ENCODE assay signal across 14 cellular contexts in genomic region chr4:72375050-72375736, GRCh38.
DNase-seq lines count a peak whose midpoint lies in the region; ATAC-seq and TF ChIP-seq lines count a peak whose summit lies in the region.
"Had no signal": no experiment of that assay in that cellular context is flagged by ENCODE, and none has a peak within 500 bp of the region (broad histone marks: within the 10 kb centered on the region; RNA-seq: fewer than 3 reads in every experiment).

No MANE protein-coding gene starts in this region.

- CTCF ChIA-PET in WTC11 (lab: Charles Lee): no interaction called here
- CTCF ChIA-PET in CD4-positive, alpha-beta T cell (lab: Charles Lee): no interaction called here

- no peak for TF ChIP-seq CTCF in WTC11 (IDR thresholded peaks at IDR 0.05)
- no peak for TF ChIP-seq CTCF in fibroblast of the aortic adventitia (IDR thresholded peaks at IDR 0.05; ENCODE audit: insufficient read depth, low read length)
- TF ChIP-seq CTCF in CD4-positive, alpha-beta T cell (IDR thresholded peaks at IDR 0.05): no peak

- intact Hi-C loops in left colon (cut with DNase I, micrococcal nuclease): no loop called here
- intact Hi-C loops in CD4-positive, alpha-beta T cell (cut with DNase I, micrococcal nuclease): no loop called here

- POLR2A ChIA-PET in WTC11 (lab: Charles Lee): no interaction called here
- POLR2A ChIA-PET in CD4-positive, alpha-beta T cell (lab: Charles Lee): no interaction called here

- no peaks in the 10 kb centered on the region for H3K9me3 ChIP-seq in CD4-positive, alpha-beta T cell (ENCODE audit: control insufficient read depth, low read length)
- H3K9me3 ChIP-seq: psoas muscle, stomach had no signal

- DNase-seq in HS-5 (ENCODE audit: low read depth) (peak; percentile 49), WTC11 (ENCODE audit: low spot score) (no peak), fibroblast of the aortic adventitia (ENCODE audit: low read depth) (peak; percentile 69), left colon (no peak)
- no peak for DNase-seq in activated naive CD8-positive, alpha-beta T cell treated with anti-CD3 and anti-CD28 coated beads for 36 hours
- no peak for DNase-seq in activated CD4-positive, alpha-beta T cell treated with anti-CD3 and anti-CD28 coated beads for 1 hour
- no peak for DNase-seq in CD4-positive, alpha-beta T cell
- DNase-seq: DMS79; dorsolateral prefrontal cortex; NCI-H1417 treated with DMSO at 0.1 percent for 48 hours; stimulated activated CD4-positive, alpha-beta T cell treated with anti-CD3 and anti-CD28 coated beads, Interleukin-4, amount 100 ng/mL, for 24 hours; stomach had no signal

- H3K36me3 Mint-ChIP-seq in WTC11: no peaks in the 10 kb centered on the region
- H3K36me3 Mint-ChIP-seq in activated naive CD8-positive, alpha-beta T cell treated with anti-CD3 and anti-CD28 coated beads for 36 hours: no peaks in the 10 kb centered on the region
- no peaks in the 10 kb centered on the region for H3K36me3 Mint-ChIP-seq in CD4-positive, alpha-beta T cell (ENCODE audit: low read depth)
- H3K36me3 Mint-ChIP-seq: activated naive CD4-positive, alpha-beta T cell treated with anti-CD3 and anti-CD28 coated beads, Interleukin-2, amount 50 U/mL, for 24 hours had no signal

- H3K27ac Mint-ChIP-seq in WTC11: no peak overlapping the region
- no peak overlapping the region for H3K27ac Mint-ChIP-seq in activated naive CD8-positive, alpha-beta T cell treated with anti-CD3 and anti-CD28 coated beads for 36 hours
- no peak overlapping the region for H3K27ac Mint-ChIP-seq in CD4-positive, alpha-beta T cell
- H3K27ac Mint-ChIP-seq: activated naive CD4-positive, alpha-beta T cell treated with anti-CD3 and anti-CD28 coated beads, Interleukin-2, amount 50 U/mL, for 24 hours had no signal

- H3K27ac ChIP-seq in CD4-positive, alpha-beta T cell (ENCODE audit: low read depth, low read length): no peak overlapping the region
- H3K27ac ChIP-seq: psoas muscle, stomach had no signal

- no peak overlapping the region for H3K4me3 ChIP-seq in fibroblast of the aortic adventitia (ENCODE audit: low read depth, low read length)
- H3K4me3 ChIP-seq: dorsolateral prefrontal cortex, psoas muscle, stomach had no signal

- peak; percentile 24; the same call in 1 of the 2 replicates for ATAC-seq in WTC11
- ATAC-seq in left colon: no peak
- no peak for ATAC-seq in CD4-positive, alpha-beta T cell (ENCODE audit: poor library complexity)
- ATAC-seq: psoas muscle had no signal

- H3K27me3 ChIP-seq in CD4-positive, alpha-beta T cell (ENCODE audit: control insufficient read depth, insufficient read depth, low read length): no peaks in the 10 kb centered on the region
- H3K27me3 ChIP-seq: dorsolateral prefrontal cortex, stomach had no signal

- no peaks in the 10 kb centered on the region for H3K27me3 Mint-ChIP-seq in WTC11 (ENCODE audit: low read depth)
- H3K27me3 Mint-ChIP-seq in activated naive CD8-positive, alpha-beta T cell treated with anti-CD3 and anti-CD28 coated beads for 36 hours: no peaks in the 10 kb centered on the region
- no peaks in the 10 kb centered on the region for H3K27me3 Mint-ChIP-seq in CD4-positive, alpha-beta T cell
- H3K27me3 Mint-ChIP-seq: activated naive CD4-positive, alpha-beta T cell treated with anti-CD3 and anti-CD28 coated beads, Interleukin-2, amount 50 U/mL, for 24 hours had no signal

- H3K4me3 Mint-ChIP-seq in WTC11: no peak overlapping the region
- no peak overlapping the region for H3K4me3 Mint-ChIP-seq in activated naive CD8-positive, alpha-beta T cell treated with anti-CD3 and anti-CD28 coated beads for 36 hours
- no peak overlapping the region for H3K4me3 Mint-ChIP-seq in CD4-positive, alpha-beta T cell
- H3K4me3 Mint-ChIP-seq: activated naive CD4-positive, alpha-beta T cell treated with anti-CD3 and anti-CD28 coated beads, Interleukin-2, amount 50 U/mL, for 24 hours had no signal

- H3K9me3 Mint-ChIP-seq in WTC11: no peaks in the 10 kb centered on the region
- no peaks in the 10 kb centered on the region for H3K9me3 Mint-ChIP-seq in activated naive CD8-positive, alpha-beta T cell treated with anti-CD3 and anti-CD28 coated beads for 36 hours
- H3K9me3 Mint-ChIP-seq in CD4-positive, alpha-beta T cell: no peaks in the 10 kb centered on the region
- H3K9me3 Mint-ChIP-seq: activated naive CD4-positive, alpha-beta T cell treated with anti-CD3 and anti-CD28 coated beads, Interleukin-2, amount 50 U/mL, for 24 hours had no signal

- H3K4me1 Mint-ChIP-seq in WTC11: no peaks in the 10 kb centered on the region
- no peaks in the 10 kb centered on the region for H3K4me1 Mint-ChIP-seq in activated naive CD8-positive, alpha-beta T cell treated with anti-CD3 and anti-CD28 coated beads for 36 hours
- no peaks in the 10 kb centered on the region for H3K4me1 Mint-ChIP-seq in CD4-positive, alpha-beta T cell (ENCODE audit: low read depth)
- H3K4me1 Mint-ChIP-seq: activated naive CD4-positive, alpha-beta T cell treated with anti-CD3 and anti-CD28 coated beads, Interleukin-2, amount 50 U/mL, for 24 hours had no signal

TF ChIP-seq in WTC11, 78 proteins besides CTCF, POLR2A, EP300 and RAD21 (continues in another document):
- TF ChIP-seq ARID4B (CRISPR knock-in tag; IDR thresholded peaks at IDR 0.05; ENCODE audit: borderline replicate concordance): no peak
- no peak for TF ChIP-seq E2F1 (CRISPR knock-in tag; IDR thresholded peaks at IDR 0.05)
- TF ChIP-seq SP1 (CRISPR knock-in tag; conservative IDR thresholded peaks at IDR 0.05): no peak
- TF ChIP-seq ZNF317 (CRISPR knock-in tag; IDR thresholded peaks at IDR 0.05; ENCODE audit: borderline replicate concordance, low read depth): no peak
- no peak for TF ChIP-seq STAT6 (CRISPR knock-in tag; conservative IDR thresholded peaks at IDR 0.05; ENCODE audit: low read depth)

Comparison
In these comparisons a context has a peak if more than half of its experiments do, and no peak if none do; other contexts are left out.
1. DNase-seq: peak in HS-5 (single experiment) and fibroblast of the aortic adventitia (single experiment); none in WTC11 (single experiment), activated naive CD8-positive, alpha-beta T cell treated with anti-CD3 and anti-CD28 coated beads for 36 hours (single experiment), left colon (0 of 2), activated CD4-positive, alpha-beta T cell treated with anti-CD3 and anti-CD28 coated beads for 1 hour (single experiment) and CD4-positive, alpha-beta T cell (0 of 10).